Comparison of ENCODE assay signal across 1 cellular context in the genomic region with DNA sequence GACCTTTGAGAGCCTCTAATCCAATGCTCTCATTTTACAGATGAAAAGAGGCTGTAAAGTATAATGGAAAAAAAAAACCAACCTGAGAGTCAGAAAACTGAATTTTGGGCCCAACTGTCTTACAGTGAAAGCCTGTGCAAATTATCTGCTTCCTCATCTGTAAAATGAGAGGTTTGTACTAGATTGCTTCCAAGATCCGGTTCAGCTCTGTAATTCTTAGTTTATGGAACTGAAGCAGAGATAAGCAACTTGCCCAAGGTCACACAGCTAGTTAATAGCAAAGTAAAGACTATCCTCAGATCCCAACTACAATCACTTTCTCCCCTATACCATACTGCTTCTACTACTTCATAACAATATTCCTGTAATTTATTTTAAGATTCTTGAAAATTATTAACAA.
TF ChIP-seq lines count a peak whose summit lies in the region.

No MANE protein-coding gene starts in this region.

TF ChIP-seq in SK-N-SH, 30 proteins besides CTCF, POLR2A, EP300 and RAD21 (continued from another document):
- TF ChIP-seq, protein P1, sequence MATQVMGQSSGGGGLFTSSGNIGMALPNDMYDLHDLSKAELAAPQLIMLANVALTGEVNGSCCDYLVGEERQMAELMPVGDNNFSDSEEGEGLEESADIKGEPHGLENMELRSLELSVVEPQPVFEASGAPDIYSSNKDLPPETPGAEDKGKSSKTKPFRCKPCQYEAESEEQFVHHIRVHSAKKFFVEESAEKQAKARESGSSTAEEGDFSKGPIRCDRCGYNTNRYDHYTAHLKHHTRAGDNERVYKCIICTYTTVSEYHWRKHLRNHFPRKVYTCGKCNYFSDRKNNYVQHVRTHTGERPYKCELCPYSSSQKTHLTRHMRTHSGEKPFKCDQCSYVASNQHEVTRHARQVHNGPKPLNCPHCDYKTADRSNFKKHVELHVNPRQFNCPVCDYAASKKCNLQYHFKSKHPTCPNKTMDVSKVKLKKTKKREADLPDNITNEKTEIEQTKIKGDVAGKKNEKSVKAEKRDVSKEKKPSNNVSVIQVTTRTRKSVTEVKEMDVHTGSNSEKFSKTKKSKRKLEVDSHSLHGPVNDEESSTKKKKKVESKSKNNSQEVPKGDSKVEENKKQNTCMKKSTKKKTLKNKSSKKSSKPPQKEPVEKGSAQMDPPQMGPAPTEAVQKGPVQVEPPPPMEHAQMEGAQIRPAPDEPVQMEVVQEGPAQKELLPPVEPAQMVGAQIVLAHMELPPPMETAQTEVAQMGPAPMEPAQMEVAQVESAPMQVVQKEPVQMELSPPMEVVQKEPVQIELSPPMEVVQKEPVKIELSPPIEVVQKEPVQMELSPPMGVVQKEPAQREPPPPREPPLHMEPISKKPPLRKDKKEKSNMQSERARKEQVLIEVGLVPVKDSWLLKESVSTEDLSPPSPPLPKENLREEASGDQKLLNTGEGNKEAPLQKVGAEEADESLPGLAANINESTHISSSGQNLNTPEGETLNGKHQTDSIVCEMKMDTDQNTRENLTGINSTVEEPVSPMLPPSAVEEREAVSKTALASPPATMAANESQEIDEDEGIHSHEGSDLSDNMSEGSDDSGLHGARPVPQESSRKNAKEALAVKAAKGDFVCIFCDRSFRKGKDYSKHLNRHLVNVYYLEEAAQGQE (IDR thresholded peaks at IDR 0.05; ENCODE audit: low read depth, low read length): no peak
- TF ChIP-seq YY1 (IDR thresholded peaks at IDR 0.05; ENCODE audit: low read depth) (no peak), POLR2AphosphoS5 (IDR thresholded peaks at IDR 0.05; ENCODE audit: low read depth, low read length) (no peak), CHD2 (IDR thresholded peaks at IDR 0.05; ENCODE audit: low read length, partially characterized antibody) (no peak), GATA2 (CRISPR knock-in tag; IDR thresholded peaks at IDR 0.05) (no peak)
- TF ChIP-seq, protein P2, sequence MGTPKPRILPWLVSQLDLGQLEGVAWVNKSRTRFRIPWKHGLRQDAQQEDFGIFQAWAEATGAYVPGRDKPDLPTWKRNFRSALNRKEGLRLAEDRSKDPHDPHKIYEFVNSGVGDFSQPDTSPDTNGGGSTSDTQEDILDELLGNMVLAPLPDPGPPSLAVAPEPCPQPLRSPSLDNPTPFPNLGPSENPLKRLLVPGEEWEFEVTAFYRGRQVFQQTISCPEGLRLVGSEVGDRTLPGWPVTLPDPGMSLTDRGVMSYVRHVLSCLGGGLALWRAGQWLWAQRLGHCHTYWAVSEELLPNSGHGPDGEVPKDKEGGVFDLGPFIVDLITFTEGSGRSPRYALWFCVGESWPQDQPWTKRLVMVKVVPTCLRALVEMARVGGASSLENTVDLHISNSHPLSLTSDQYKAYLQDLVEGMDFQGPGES (IDR thresholded peaks at IDR 0.05; ENCODE audit: low read depth, low read length): no peak
TF ChIP-seq in SK-N-SH: peak in this region for 0.
